Comparison of ENCODE assay signal across 24 cellular contexts in genomic region chr12:78038541-78038940, GRCh38.
"Had no signal": no experiment of that assay in that cellular context is flagged by ENCODE, and none has a peak within 500 bp of the region (broad histone marks: within the 10 kb centered on the region; RNA-seq: fewer than 3 reads in every experiment).

No MANE protein-coding gene starts in this region.

- H3K36me3 Mint-ChIP-seq: immature natural killer cell; stimulated activated memory B cell treated with anti-CD40 and anti-IgM and Interleukin-4, amounts not matched to agents 10 μg/mL and 1 μg/mL and 100 μg/mL, for 72 hours had no signal

- H3K27ac Mint-ChIP-seq: activated CD8-positive, alpha-beta T cell treated with anti-CD3 and anti-CD28 coated beads, Interleukin-2, amount 10 ng/mL, durations not matched to agents 7 days and 5 days; activated naive CD8-positive, alpha-beta T cell treated with anti-CD3 and anti-CD28 coated beads, Interleukin-2, amount 50 U/mL, for 24 hours; activated T-helper 1 cell treated with anti-CD3 and anti-CD28 coated beads, Interleukin-12 subunit alpha, Interleukin-12 subunit beta, Interleukin-2, Interleukin-4 antibody, amounts not matched to agents 30 ng/mL and 10 ng/mL and 1 ng/mL, durations not matched to agents 14 hours and 24 hours and 36 hours; effector memory CD8-positive, alpha-beta T cell; immature natural killer cell; nephron progenitor cell; progenitor cell of endocrine pancreas; stimulated activated memory B cell treated with anti-CD40 and anti-IgM and Interleukin-4, amounts not matched to agents 10 μg/mL and 1 μg/mL and 100 μg/mL, for 72 hours had no signal

- H3K27ac ChIP-seq: brain microvascular endothelial cell, sigmoid colon, stomach, WERI-Rb-1 had no signal

- H3K9me3 Mint-ChIP-seq: nephron progenitor cell; stimulated activated memory B cell treated with anti-CD40 and anti-IgM and Interleukin-4, amounts not matched to agents 10 μg/mL and 1 μg/mL and 100 μg/mL, for 72 hours had no signal

- H3K4me3 ChIP-seq: sigmoid colon, smooth muscle cell, stomach had no signal

- H3K36me3 ChIP-seq: brain microvascular endothelial cell, sigmoid colon, stomach, WERI-Rb-1 had no signal

- H3K27me3 Mint-ChIP-seq: activated naive CD8-positive, alpha-beta T cell treated with anti-CD3 and anti-CD28 coated beads, Interleukin-2, amount 50 U/mL, for 24 hours; effector memory CD8-positive, alpha-beta T cell; progenitor cell of endocrine pancreas; stimulated activated memory B cell treated with anti-CD40 and anti-IgM and Interleukin-4, amounts not matched to agents 10 μg/mL and 1 μg/mL and 100 μg/mL, for 72 hours had no signal

- H3K4me2 ChIP-seq: smooth muscle cell had no signal

- ATAC-seq: activated CD8-positive, alpha-beta T cell treated with anti-CD3 and anti-CD28 coated beads, Interleukin-2, amount 10 ng/mL, durations not matched to agents 7 days and 5 days; activated naive CD8-positive, alpha-beta T cell treated with anti-CD3 and anti-CD28 coated beads, Interleukin-2, amount 50 U/mL, for 24 hours; effector memory CD8-positive, alpha-beta T cell; esophagus mucosa; left lobe of liver; stimulated activated memory B cell treated with anti-CD40 and anti-IgM and Interleukin-4, amounts not matched to agents 10 μg/mL and 1 μg/mL and 100 μg/mL, for 72 hours had no signal

- H3K4me1 Mint-ChIP-seq: activated naive CD8-positive, alpha-beta T cell treated with anti-CD3 and anti-CD28 coated beads, Interleukin-2, amount 50 U/mL, for 24 hours; immature natural killer cell; stimulated activated memory B cell treated with anti-CD40 and anti-IgM and Interleukin-4, amounts not matched to agents 10 μg/mL and 1 μg/mL and 100 μg/mL, for 72 hours had no signal

- H3K27me3 ChIP-seq: brain microvascular endothelial cell, sigmoid colon, stomach had no signal

- H3K4me3 Mint-ChIP-seq: activated CD8-positive, alpha-beta T cell treated with anti-CD3 and anti-CD28 coated beads, Interleukin-2, amount 10 ng/mL, durations not matched to agents 7 days and 5 days; activated naive CD8-positive, alpha-beta T cell treated with anti-CD3 and anti-CD28 coated beads, Interleukin-2, amount 50 U/mL, for 24 hours; activated T-helper 1 cell treated with anti-CD3 and anti-CD28 coated beads, Interleukin-12 subunit alpha, Interleukin-12 subunit beta, Interleukin-2, Interleukin-4 antibody, amounts not matched to agents 30 ng/mL and 10 ng/mL and 1 ng/mL, durations not matched to agents 14 hours and 24 hours and 36 hours; effector memory CD8-positive, alpha-beta T cell; immature natural killer cell; nephron progenitor cell; stimulated activated memory B cell treated with anti-CD40 and anti-IgM and Interleukin-4, amounts not matched to agents 10 μg/mL and 1 μg/mL and 100 μg/mL, for 72 hours had no signal

- DNase-seq: activated CD4-positive, alpha-beta T cell treated with anti-CD3 and anti-CD28 coated beads, Interleukin-2, amount 50 U/mL, for 1 hour; activated CD4-positive, CD25-positive, alpha-beta regulatory T cell treated with anti-CD3 and anti-CD28 coated beads, Interleukin-2, amount 50 U/mL, for 72 hours; activated CD8-positive, alpha-beta T cell treated with anti-CD3 and anti-CD28 coated beads, Interleukin-2, amount 10 ng/mL, durations not matched to agents 7 days and 5 days; activated gamma-delta T cell; activated naive CD4-positive, alpha-beta T cell treated with anti-CD3 and anti-CD28 coated beads, Interleukin-2, amount 50 U/mL, for 16 hours; activated naive CD8-positive, alpha-beta T cell treated with anti-CD3 and anti-CD28 coated beads, Interleukin-2, amount 50 U/mL, for 24 hours; aorta; brain microvascular endothelial cell; effector memory CD8-positive, alpha-beta T cell; foreskin melanocyte; immature natural killer cell; nephron progenitor cell; retina; sigmoid colon; stimulated activated CD4-positive, alpha-beta T cell treated with anti-CD3 and anti-CD28 coated beads, Interleukin-15, amount 100 ng/mL, for 24 hours; stomach; trophoblast cell; WERI-Rb-1 had no signal

- H3K4me1 ChIP-seq: sigmoid colon, stomach had no signal

- H3K9me3 ChIP-seq: sigmoid colon, stomach had no signal
